8 cellular contexts compared by ENCODE assay signal in the genomic region with DNA sequence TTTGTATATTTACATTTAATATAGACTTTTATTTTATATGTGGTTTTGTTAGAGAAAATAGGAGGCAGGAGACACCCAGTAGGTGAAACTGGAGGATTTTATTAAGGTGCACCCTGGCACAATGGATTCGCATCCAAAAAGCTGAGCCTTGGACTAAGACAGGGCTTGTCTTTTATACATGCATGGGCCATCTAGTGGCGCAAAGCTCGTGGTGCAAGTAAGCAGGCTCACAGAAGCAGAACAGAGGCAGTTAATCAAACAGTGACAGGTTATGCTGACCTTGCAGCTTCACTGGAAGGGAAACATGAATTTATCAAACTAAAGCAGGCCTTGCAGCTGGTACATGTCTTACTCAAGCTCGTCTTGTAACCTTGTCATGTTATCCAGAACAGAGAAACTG. TPM values are rescaled to one million over a fixed set of nuclear protein-coding genes. Genes with fewer than 3 reads are reported as not detected.
DNase-seq lines count a peak whose midpoint lies in the region; ATAC-seq and TF ChIP-seq lines count a peak whose summit lies in the region.

No MANE protein-coding gene starts in this region.

- in situ Hi-C loops in GM23248 (cut with MboI), result no loop called here

- no peaks in the 10 kb centered on the region for H3K79me2 ChIP-seq in GM23248 (ENCODE audit: insufficient read depth)

- no peak overlapping the region for H2AFZ ChIP-seq in GM23248

- ATAC-seq in GM18867 (IDR thresholded peaks at IDR 0.05; ENCODE audit: unreplicated experiment) (no peak), HG02938 (IDR thresholded peaks at IDR 0.05; ENCODE audit: unreplicated experiment) (no peak)

- H3K9ac ChIP-seq in GM23248, result no peak overlapping the region

- 27 to 36% methylated on average over 4 of the region's 4 CpGs for WGBS in GM23248 (ENCODE audit: low coverage in 1 of 2, low lambda C conversion rate in 2 of 2, missing lambda C conversion rate in 2 of 2), 2 experiments

- H3K27ac ChIP-seq in GM23248, result no peak overlapping the region

- no peaks in the 10 kb centered on the region for H3K9me3 ChIP-seq in GM23248 (ENCODE audit: low read depth)

- no peaks in the 10 kb centered on the region for H3K9me2 ChIP-seq in GM23248 (ENCODE audit: insufficient read depth)

- no peak overlapping the region for H3K4me2 ChIP-seq in GM23248 (ENCODE audit: unreplicated experiment)

- H3F3A ChIP-seq in GM23248 (ENCODE audit: insufficient read depth), result no peaks in the 10 kb centered on the region

- no peaks in the 10 kb centered on the region for H3K27me3 ChIP-seq in GM23248 (replicated peaks; ENCODE audit: insufficient read depth)

- H3K4me1 ChIP-seq in GM23248 (ENCODE audit: insufficient read depth), result no peaks in the 10 kb centered on the region

- H3K36me3 ChIP-seq in GM23248 (ENCODE audit: low read depth), result no peaks in the 10 kb centered on the region

- TF ChIP-seq CTCF in epithelial cell of proximal tubule (conservative IDR thresholded peaks at IDR 0.05; ENCODE audit: low read depth, low read length), result peak; percentile 63

- DNase-seq in AG20443 (ENCODE audit: low spot score) (peak; percentile 11), GM23248 (peak; percentile 12), T-helper 1 cell (peak in 3 of 5 donors; percentile 2 to 23 (median 8)), epithelial cell of proximal tubule (ENCODE audit: low read depth) (no peak), DMS153 (lab: John Stamatoyannopoulos, UW) (no peak)
- DNase-seq in stimulated activated CD4-positive, alpha-beta T cell treated with anti-CD3 and anti-CD28 coated beads, Interleukin-1b, Interleukin-23, amount 100 ng/mL, for 48 hours, result peak; percentile 39

- H3K4me3 ChIP-seq in GM23248 (no peak overlapping the region), epithelial cell of proximal tubule (ENCODE audit: low read depth, low read length) (no peak overlapping the region)

- no peaks in the 10 kb centered on the region for H4K20me1 ChIP-seq in GM23248 (ENCODE audit: insufficient read depth)

RNA-seq across cellular contexts. Expression of a gene that starts 58.8 kb away (rescaled TPM):
- total RNA-seq in GM23248 (2014; rRNA removed; shearing (Covaris generic)), result 0.32 and 10.2 TPM in 2 replicates
- 0.38 and 1.1 TPM in 2 replicates for polyA plus RNA-seq in GM23248 (2016; fragmentation: Nextera tagmentation; extraction: Ambion mirVana)
- 3.1 and 3.5 TPM in 2 replicates for total RNA-seq in epithelial cell of proximal tubule

Comparison
In these comparisons a context has a peak if more than half of its experiments do, and no peak if none do; other contexts are left out.
1. DNase-seq: peak in AG20443 (single experiment), GM23248 (single experiment), T-helper 1 cell (3 of 5) and stimulated activated CD4-positive, alpha-beta T cell treated with anti-CD3 and anti-CD28 coated beads, Interleukin-1b, Interleukin-23, amount 100 ng/mL, for 48 hours (single experiment); none in epithelial cell of proximal tubule (single experiment) and DMS153 (single experiment).